1 cellular context compared by ENCODE assay signal in the genomic region with DNA sequence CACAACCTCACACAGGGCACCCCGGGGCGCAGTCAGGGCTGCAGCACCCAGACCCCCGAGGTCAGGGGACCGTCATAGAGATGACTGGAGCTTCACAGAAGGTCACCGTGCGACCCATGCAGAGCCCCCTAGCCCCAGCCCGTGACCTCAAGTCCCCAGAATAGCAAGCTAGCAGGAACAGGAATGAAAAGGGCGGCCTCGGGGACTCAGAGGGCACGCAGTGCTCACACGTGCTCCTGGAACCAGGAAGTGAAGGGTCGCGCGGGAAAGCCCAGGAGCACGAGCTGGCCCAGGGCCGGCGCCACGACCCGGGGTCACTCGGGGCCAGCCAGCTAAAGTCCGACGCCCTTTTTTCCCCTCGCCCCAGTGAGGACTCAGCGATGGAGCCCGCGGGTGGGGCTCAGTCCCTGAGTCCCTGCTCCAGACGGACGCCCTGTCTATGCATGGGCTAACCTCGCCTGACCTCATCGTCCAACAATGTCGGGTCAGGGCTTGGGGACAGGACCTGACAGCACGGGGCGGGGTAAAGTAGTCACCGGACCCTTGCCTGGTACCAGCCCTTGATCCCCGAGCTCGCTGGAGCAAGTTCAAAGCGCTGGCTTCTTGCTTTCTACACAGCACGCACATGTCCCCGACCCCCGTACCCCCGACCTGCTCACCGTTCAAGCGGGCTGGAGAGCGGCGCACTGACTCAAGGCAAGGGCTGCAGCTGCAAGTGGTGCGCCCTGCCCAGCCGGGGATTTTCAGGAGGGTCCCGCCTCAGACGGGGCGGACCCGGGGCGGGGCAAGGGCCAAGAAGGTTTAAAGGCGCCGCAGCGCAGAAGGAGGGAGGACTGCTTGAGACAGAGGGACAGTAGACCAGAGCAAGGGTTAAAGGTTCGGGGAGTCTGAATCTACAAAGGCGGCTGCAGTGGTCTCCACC.
TF ChIP-seq lines count a peak whose summit lies in the region.

TSS of gene TAGLN2 (minus strand) at position 717 of the 922 bp plus-strand sequence. CDS start 4,998 bp downstream, outside the sequence.

TF ChIP-seq in SK-N-SH, 30 proteins besides CTCF, POLR2A, EP300 and RAD21 (continued from another document):
- no peak for TF ChIP-seq EZH2phosphoT487 (IDR thresholded peaks at IDR 0.05; ENCODE audit: borderline replicate concordance, low read depth)
- TF ChIP-seq, protein P1, sequence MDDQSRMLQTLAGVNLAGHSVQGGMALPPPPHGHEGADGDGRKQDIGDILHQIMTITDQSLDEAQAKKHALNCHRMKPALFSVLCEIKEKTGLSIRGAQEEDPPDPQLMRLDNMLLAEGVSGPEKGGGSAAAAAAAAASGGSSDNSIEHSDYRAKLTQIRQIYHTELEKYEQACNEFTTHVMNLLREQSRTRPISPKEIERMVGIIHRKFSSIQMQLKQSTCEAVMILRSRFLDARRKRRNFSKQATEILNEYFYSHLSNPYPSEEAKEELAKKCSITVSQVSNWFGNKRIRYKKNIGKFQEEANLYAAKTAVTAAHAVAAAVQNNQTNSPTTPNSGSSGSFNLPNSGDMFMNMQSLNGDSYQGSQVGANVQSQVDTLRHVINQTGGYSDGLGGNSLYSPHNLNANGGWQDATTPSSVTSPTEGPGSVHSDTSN (IDR thresholded peaks at IDR 0.05), result peak; percentile 9; the same call in 1 of the 2 replicates
- TF ChIP-seq RXRA (IDR thresholded peaks at IDR 0.05; ENCODE audit: borderline replicate concordance, low read depth), result peak; percentile 38; the same call in 1 of the 2 replicates
- TF ChIP-seq MXI1 (IDR thresholded peaks at IDR 0.05; ENCODE audit: low read depth, low read length), result peak; percentile 80
